1 cellular context compared by ENCODE assay signal in the genomic region with DNA sequence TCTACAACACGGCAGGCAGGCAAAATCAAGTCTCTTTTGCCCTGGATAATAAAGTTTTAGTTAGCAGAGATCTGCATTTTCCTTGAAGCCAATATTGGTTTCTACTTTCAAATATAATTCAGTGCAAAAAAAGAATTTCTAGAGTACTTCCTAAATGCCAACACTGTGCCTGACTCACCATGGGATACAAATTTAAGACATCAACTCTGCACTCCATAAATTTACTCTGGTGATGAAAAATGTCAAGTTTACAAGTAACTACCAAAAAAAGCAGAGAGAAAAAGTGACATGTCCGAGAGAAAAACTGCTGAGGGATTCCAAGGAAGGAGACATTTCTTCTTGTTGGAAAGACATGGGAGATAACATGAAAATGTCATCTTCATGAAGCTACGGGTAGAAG.
TF ChIP-seq lines count a peak whose summit lies in the region.

No MANE protein-coding gene starts in this region.

TF ChIP-seq in K562, 482 proteins besides CTCF, POLR2A, EP300 and RAD21 (continued from another document):
- TF ChIP-seq, protein P1, sequence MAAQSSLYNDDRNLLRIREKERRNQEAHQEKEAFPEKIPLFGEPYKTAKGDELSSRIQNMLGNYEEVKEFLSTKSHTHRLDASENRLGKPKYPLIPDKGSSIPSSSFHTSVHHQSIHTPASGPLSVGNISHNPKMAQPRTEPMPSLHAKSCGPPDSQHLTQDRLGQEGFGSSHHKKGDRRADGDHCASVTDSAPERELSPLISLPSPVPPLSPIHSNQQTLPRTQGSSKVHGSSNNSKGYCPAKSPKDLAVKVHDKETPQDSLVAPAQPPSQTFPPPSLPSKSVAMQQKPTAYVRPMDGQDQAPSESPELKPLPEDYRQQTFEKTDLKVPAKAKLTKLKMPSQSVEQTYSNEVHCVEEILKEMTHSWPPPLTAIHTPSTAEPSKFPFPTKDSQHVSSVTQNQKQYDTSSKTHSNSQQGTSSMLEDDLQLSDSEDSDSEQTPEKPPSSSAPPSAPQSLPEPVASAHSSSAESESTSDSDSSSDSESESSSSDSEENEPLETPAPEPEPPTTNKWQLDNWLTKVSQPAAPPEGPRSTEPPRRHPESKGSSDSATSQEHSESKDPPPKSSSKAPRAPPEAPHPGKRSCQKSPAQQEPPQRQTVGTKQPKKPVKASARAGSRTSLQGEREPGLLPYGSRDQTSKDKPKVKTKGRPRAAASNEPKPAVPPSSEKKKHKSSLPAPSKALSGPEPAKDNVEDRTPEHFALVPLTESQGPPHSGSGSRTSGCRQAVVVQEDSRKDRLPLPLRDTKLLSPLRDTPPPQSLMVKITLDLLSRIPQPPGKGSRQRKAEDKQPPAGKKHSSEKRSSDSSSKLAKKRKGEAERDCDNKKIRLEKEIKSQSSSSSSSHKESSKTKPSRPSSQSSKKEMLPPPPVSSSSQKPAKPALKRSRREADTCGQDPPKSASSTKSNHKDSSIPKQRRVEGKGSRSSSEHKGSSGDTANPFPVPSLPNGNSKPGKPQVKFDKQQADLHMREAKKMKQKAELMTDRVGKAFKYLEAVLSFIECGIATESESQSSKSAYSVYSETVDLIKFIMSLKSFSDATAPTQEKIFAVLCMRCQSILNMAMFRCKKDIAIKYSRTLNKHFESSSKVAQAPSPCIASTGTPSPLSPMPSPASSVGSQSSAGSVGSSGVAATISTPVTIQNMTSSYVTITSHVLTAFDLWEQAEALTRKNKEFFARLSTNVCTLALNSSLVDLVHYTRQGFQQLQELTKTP (IDR thresholded peaks at IDR 0.05; ENCODE audit: low read depth in 1 of 2, partially characterized antibody in 2 of 2), result no peak
